In the genomic region with DNA sequence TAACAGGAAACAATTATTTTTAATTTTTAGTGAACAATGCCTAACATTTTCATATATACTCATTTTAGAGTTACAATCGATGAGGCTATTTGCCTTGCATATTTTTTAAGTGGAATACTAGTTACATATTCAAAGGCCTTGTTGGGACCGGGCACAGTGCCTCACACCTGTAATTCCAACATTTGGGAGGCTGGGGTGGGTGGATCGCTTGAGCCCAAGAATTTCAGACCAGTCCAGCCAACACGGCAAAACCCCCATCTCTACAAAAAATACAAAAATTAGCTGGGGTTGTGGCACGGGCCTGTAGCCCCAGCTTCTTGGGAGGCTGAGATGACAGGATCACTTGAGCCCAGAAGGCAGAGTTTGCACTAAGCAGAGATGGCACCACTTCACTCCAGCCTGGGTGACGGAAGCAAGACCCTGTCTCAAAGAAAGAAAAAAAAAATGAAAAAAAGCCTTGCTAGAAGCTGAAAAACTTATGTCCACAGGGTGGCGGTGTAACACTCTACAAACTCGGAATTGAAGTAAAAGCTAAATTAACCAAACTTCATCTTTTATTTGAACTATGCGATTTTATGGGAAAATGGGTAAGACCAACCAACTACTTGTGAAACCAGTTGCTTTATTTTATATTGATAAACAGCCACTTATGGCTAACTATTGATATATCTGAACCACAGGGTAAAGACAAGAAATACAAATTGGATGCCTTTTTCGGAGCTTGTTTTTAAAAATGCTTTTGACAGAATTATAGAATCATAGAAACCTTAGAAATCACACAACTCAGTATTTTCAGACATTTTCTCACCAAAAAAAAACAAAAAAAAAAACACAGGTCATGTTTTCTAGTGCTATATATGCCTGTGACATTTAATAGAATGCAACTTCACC, we compare ENCODE assay signal across 9 cellular contexts. TPM values are rescaled to one million over a fixed set of nuclear protein-coding genes. Genes with fewer than 3 reads are reported as not detected.
A peak's percentile ranks its signal among the peaks of the same experiment; 100 is the strongest.
DNase-seq lines count a peak whose midpoint lies in the region; ATAC-seq and TF ChIP-seq lines count a peak whose summit lies in the region.
"Had no signal": no experiment of that assay in that cellular context is flagged by ENCODE, and none has a peak within 500 bp of the region (broad histone marks: within the 10 kb centered on the region; RNA-seq: fewer than 3 reads in every experiment).

No MANE protein-coding gene starts in this region.

- H3K4me3 ChIP-seq in cardiac muscle cell, result no peak overlapping the region
- no peak overlapping the region for H3K4me3 ChIP-seq in body of pancreas

- DNase-seq in cardiac muscle cell (ENCODE audit: low read depth in 1 of 2, low spot score in 1 of 2), result peak; percentile 80 to 89
- DNase-seq in cardiac septum (ENCODE audit: low spot score), result no peak
- peak; percentile 73 for DNase-seq in NCI-H146 (lab: John Stamatoyannopoulos, UW)
- DNase-seq in T-helper 22 cell (ENCODE audit: low read depth), result peak; percentile 11
- DNase-seq in body of pancreas, result peak; percentile 59 to 74 (median 70)
- DNase-seq in islet precursor cell, result peak; percentile 63
- DNase-seq in stimulated activated CD4-positive, alpha-beta T cell treated with anti-CD3 and anti-CD28 coated beads, Interleukin-2, amount 100 ng/mL, for 48 hours, result peak; percentile 53 to 63

- no peaks in the 10 kb centered on the region for H3K36me3 ChIP-seq in cardiac muscle cell
- H3K36me3 ChIP-seq in body of pancreas (replicated peaks in 1 of 2; ENCODE audit: insufficient read depth in 1 of 2, low read depth in 2 of 2), result no peaks in the 10 kb centered on the region
- H3K36me3 ChIP-seq: neutrophil had no signal

- 26 to 28% methylated on average over 10 of the region's 10 CpGs for WGBS in body of pancreas, 2 donors

- peak; percentile 52 for ATAC-seq in body of pancreas
- no peak for ATAC-seq in GM19324 (IDR thresholded peaks at IDR 0.05; ENCODE audit: low FRiP score, unreplicated experiment)

- no peaks in the 10 kb centered on the region for H3K9me3 ChIP-seq in cardiac muscle cell (ENCODE audit: low read depth)
- H3K9me3 ChIP-seq in body of pancreas, result no peaks in the 10 kb centered on the region
- H3K9me3 ChIP-seq: neutrophil had no signal

- TF ChIP-seq POLR2A in body of pancreas (IDR thresholded peaks at IDR 0.05), result no peak

- intact Hi-C loops in cardiac septum (cut with DNase I) (loop anchor here (2.0 to 5.0 kb wide), 2 partner anchors 107 to 153 kb away; a partner anchor contains a TSS), body of pancreas (cut with DNase I) (loop anchor here (5.0 kb wide), 1 partner anchor 103 kb away; no protein-coding TSS in a partner anchor)

- H3K27me3 ChIP-seq in cardiac muscle cell (no peaks in the 10 kb centered on the region), body of pancreas (no peaks in the 10 kb centered on the region)

- no peak overlapping the region for H3K27ac ChIP-seq in cardiac muscle cell
- H3K27ac ChIP-seq in body of pancreas, result no peak overlapping the region
- H3K27ac ChIP-seq: neutrophil had no signal

- TF ChIP-seq CTCF in cardiac muscle cell (IDR thresholded peaks at IDR 0.05; ENCODE audit: low read depth, low read length), result peak; percentile 66
- peak; percentile 44 to 89 (median 73) for TF ChIP-seq CTCF in body of pancreas (IDR thresholded peaks at IDR 0.05)

- no peaks in the 10 kb centered on the region for H3K4me1 ChIP-seq in cardiac muscle cell (ENCODE audit: low read depth)
- no peaks in the 10 kb centered on the region for H3K4me1 ChIP-seq in body of pancreas

RNA-seq across cellular contexts. Expression of a gene that starts 24.1 kb away (rescaled TPM):
- total RNA-seq in cardiac muscle cell (not detected in 2 replicates), cardiac septum (0.05 TPM), body of pancreas (not detected)
- not detected in 2 replicates for polyA plus RNA-seq in cardiac muscle cell

RNA-seq across cellular contexts. Expression of a gene that starts 32.7 kb away (rescaled TPM):
- total RNA-seq in cardiac muscle cell (5.6 and 16.5 TPM in 2 replicates), cardiac septum (3.8 TPM), body of pancreas (10 to 100 TPM; 10.6 to 11.5 TPM)
- 3.5 and 14.0 TPM in 2 replicates for polyA plus RNA-seq in cardiac muscle cell
